In the genomic region with DNA sequence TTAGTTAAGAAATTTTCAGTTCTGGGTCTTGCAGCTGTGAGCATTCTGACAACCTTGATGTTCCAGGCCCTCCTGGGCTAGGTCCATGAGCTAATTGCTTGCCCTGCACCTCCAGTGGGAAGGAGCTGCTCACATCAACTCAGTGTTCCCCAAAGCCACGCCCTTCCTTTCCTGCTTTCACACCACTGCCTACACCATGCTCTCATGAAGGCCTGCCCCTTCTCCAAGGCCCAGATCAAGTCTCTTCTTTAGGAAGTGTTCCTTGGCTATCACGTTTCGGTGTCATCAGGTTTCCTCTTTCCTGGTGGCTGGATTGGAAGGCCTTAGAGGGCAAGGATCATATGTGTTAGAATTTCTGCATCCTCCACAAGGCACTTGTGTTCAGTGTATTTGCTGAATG, we compare ENCODE assay signal across 13 cellular contexts. TPM values are rescaled to one million over a fixed set of nuclear protein-coding genes. Genes with fewer than 3 reads are reported as not detected.
DNase-seq lines count a peak whose midpoint lies in the region; ATAC-seq and TF ChIP-seq lines count a peak whose summit lies in the region.
"Had no signal": no experiment of that assay in that cellular context is flagged by ENCODE, and none has a peak within 500 bp of the region (broad histone marks: within the 10 kb centered on the region; RNA-seq: fewer than 3 reads in every experiment).

No MANE protein-coding gene starts in this region.

- no peaks in the 10 kb centered on the region for H3K9me3 ChIP-seq in psoas muscle
- H3K9me3 ChIP-seq: tibial artery had no signal

- peak overlapping the region; percentile 71 for H3K27ac ChIP-seq in psoas muscle
- H3K27ac ChIP-seq: neural progenitor cell, tibial artery had no signal

- H3K4me3 ChIP-seq in psoas muscle, result no peak overlapping the region
- H3K4me3 ChIP-seq: neural progenitor cell, tibial artery had no signal

- ATAC-seq in psoas muscle (peak in 2 of 4 donors; percentile 12 to 29), HG02610 (IDR thresholded peaks at IDR 0.05; ENCODE audit: unreplicated experiment) (no peak), HG03095 (IDR thresholded peaks at IDR 0.05; ENCODE audit: unreplicated experiment) (no peak)

- no peaks in the 10 kb centered on the region for H3K27me3 ChIP-seq in psoas muscle (ENCODE audit: insufficient read depth in 3 of 3, low read length in 2 of 3)
- H3K27me3 ChIP-seq: neural progenitor cell, tibial artery had no signal

- peaks cover 0 to 4% of the 10 kb centered on the region in 2 donors for H3K36me3 ChIP-seq in psoas muscle (ENCODE audit: insufficient read depth in 1 of 2, low read depth in 1 of 2)
- H3K36me3 ChIP-seq: neural progenitor cell had no signal

- TF ChIP-seq CTCF in psoas muscle (IDR thresholded peaks at IDR 0.05), result no peak

- WGBS in psoas muscle, 3 donors, result 35 to 66% (median 44%) methylated on average over 3 of the region's 3 CpGs

- intact Hi-C loops in psoas muscle (cut with DNase I), result no loop called here

- peaks cover 59% of the 10 kb centered on the region for H3K4me1 ChIP-seq in psoas muscle
- H3K4me1 ChIP-seq: neural progenitor cell had no signal

- peak; percentile 9 for DNase-seq in NCI-H2171 treated with DMSO at 0.1 percent for 48 hours (lab: John Stamatoyannopoulos, UW)
- no peak for DNase-seq in NCI-H2171 (lab: John Stamatoyannopoulos, UW)
- peak; percentile 49 for DNase-seq in NCI-H510A treated with DMSO at 0.1 percent for 48 hours (lab: John Stamatoyannopoulos, UW)
- peak; percentile 44 for DNase-seq in dermis blood vessel endothelial cell
- no peak for DNase-seq in psoas muscle
- no peak for DNase-seq in NCI-H2107 treated with DMSO at 0.1 percent for 48 hours (lab: John Stamatoyannopoulos, UW; ENCODE audit: unreplicated experiment)
- DNase-seq: DMS153, NCI-H446 treated with DMSO at 0.1 percent for 48 hours, small intestine, tibial artery had no signal

RNA-seq across cellular contexts. Expression of a gene that starts 18.8 kb away (rescaled TPM):
- total RNA-seq in dermis blood vessel endothelial cell (24.7 and 32.0 TPM in 2 replicates), psoas muscle (10 to 100 TPM; 23.1 to 33.0 (median 28.3) TPM)
- polyA plus RNA-seq in psoas muscle, result 10 to 100 TPM; 18.1 to 39.9 (median 21.2) TPM

RNA-seq across cellular contexts. Expression of a gene that starts 19.0 kb away (rescaled TPM):
- total RNA-seq in dermis blood vessel endothelial cell (72.6 and 120 TPM in 2 replicates), psoas muscle (10 to 100 TPM; 44.0 to 61.0 (median 56.5) TPM)
- polyA plus RNA-seq in psoas muscle, result 10 to 100 TPM; 36.8 to 91.6 (median 80.5) TPM

RNA-seq across cellular contexts. Expression of a gene that starts 38.4 kb away (rescaled TPM):
- total RNA-seq in dermis blood vessel endothelial cell, result 284 and 301 TPM in 2 replicates
- total RNA-seq in psoas muscle, result 100 to 1,000 TPM; 162 to 290 (median 231) TPM
- polyA plus RNA-seq in psoas muscle, result 100 to 1,000 TPM; 111 to 472 (median 125) TPM

RNA-seq across cellular contexts. Expression of a gene that starts 58.3 kb away (rescaled TPM):
- total RNA-seq in dermis blood vessel endothelial cell, result 56.8 and 113 TPM in 2 replicates
- total RNA-seq in psoas muscle, result 10 to 100 TPM; 61.1 to 83.1 (median 77.6) TPM
- 10 to 100 TPM; 47.6 to 73.7 (median 69.5) TPM for polyA plus RNA-seq in psoas muscle

Comparison
In these comparisons a context has a peak if more than half of its experiments do, and no peak if none do; other contexts are left out.
1. DNase-seq: peak in NCI-H2171 treated with DMSO at 0.1 percent for 48 hours (single experiment), NCI-H510A treated with DMSO at 0.1 percent for 48 hours (single experiment) and dermis blood vessel endothelial cell (single experiment); none in NCI-H2171 (single experiment), psoas muscle (0 of 2) and NCI-H2107 treated with DMSO at 0.1 percent for 48 hours (single experiment).